8 cellular contexts compared by ENCODE assay signal in the genomic region with DNA sequence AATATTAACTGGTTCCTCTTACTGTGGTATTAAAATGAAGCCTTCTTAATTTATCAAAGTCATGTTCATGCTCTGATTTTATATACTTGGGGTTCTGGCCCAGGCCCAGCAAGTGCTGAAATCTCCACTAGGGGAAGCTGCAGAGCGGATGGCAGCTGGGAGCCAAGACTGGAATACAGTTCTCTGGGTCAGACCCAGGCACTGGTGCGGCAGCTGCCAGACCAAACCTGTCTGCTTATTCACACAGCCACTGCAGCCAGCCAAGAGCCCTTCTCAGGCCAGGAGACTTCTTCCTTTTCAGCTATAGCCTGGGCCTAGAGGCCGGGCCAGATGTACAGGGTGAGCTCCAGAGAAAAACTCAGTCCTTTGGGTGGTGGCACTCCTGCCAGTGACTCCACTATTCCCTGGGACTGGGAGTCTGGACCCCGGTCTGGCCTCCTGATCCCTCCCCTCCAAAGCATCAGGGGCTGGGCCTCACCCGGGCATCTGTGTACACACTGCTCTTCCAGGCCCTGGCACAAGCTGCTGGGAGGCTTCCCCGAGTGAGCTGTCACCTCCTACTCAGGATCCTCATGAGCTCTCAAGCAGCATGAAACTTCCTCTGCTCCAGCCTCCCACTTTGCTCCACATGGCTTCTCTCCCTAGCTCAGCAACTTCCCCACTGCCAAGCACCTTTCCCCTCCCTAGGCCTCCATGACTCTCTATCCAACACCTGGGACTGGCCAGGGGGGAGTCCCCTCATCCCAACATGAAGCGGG. TPM values are rescaled to one million over a fixed set of nuclear protein-coding genes. Genes with fewer than 3 reads are reported as not detected.
DNase-seq lines count a peak whose midpoint lies in the region; ATAC-seq and TF ChIP-seq lines count a peak whose summit lies in the region.

No MANE protein-coding gene starts in this region.

- no peaks in the 10 kb centered on the region for H3K27me3 Mint-ChIP-seq in progenitor cell of endocrine pancreas

- no peak overlapping the region for H3K4me3 ChIP-seq in gastroesophageal sphincter

- no peaks in the 10 kb centered on the region for H3K9me3 Mint-ChIP-seq in progenitor cell of endocrine pancreas (ENCODE audit: low read depth)

- no peak for TF ChIP-seq POLR2A in gastroesophageal sphincter (IDR thresholded peaks at IDR 0.05)

- no peak for TF ChIP-seq EP300 in gastroesophageal sphincter (IDR thresholded peaks at IDR 0.05)

- H3K27ac ChIP-seq in gastroesophageal sphincter = peak overlapping the region in 3 of 4 donors; percentile 66 to 76 (median 68)

- H3K4me1 Mint-ChIP-seq in progenitor cell of endocrine pancreas (ENCODE audit: low read depth) = no peaks in the 10 kb centered on the region

- WGBS in gastroesophageal sphincter (ENCODE audit: low coverage in 1 of 2), 2 donors = 20 to 100% methylated on average over 1 to 2 of the region's 7 CpGs

- ATAC-seq in gastroesophageal sphincter (peak; percentile 71), GM19395 (IDR thresholded peaks at IDR 0.05; ENCODE audit: unreplicated experiment) (no peak), GM21576 (IDR thresholded peaks at IDR 0.05; ENCODE audit: unreplicated experiment) (no peak)

- H3K36me3 ChIP-seq in gastroesophageal sphincter = peaks cover 0 to 30% of the 10 kb centered on the region in 2 donors

- H3K4me1 ChIP-seq in gastroesophageal sphincter = peaks cover 0 to 76% (median 50%) of the 10 kb centered on the region in 3 donors

- no peaks in the 10 kb centered on the region for H3K9me3 ChIP-seq in gastroesophageal sphincter

- H3K4me3 Mint-ChIP-seq in progenitor cell of endocrine pancreas (ENCODE audit: low read depth) = no peak overlapping the region

- H3K27me3 ChIP-seq in gastroesophageal sphincter = no peaks in the 10 kb centered on the region

- peaks cover 2% of the 10 kb centered on the region for H3K36me3 Mint-ChIP-seq in progenitor cell of endocrine pancreas (ENCODE audit: insufficient read depth)

- TF ChIP-seq CTCF in gastroesophageal sphincter (IDR thresholded peaks at IDR 0.05) (peak in 3 of 4 experiments; percentile 69 to 83 (median 71)), progenitor cell of endocrine pancreas (IDR thresholded peaks at IDR 0.05; ENCODE audit: unreplicated experiment) (peak; percentile 34)

- DNase-seq in EL (peak; percentile 20), RPMI8226 (peak; percentile 27), progenitor cell of endocrine pancreas (ENCODE audit: low spot score, unreplicated experiment) (no peak), NK-92 (lab: John Stamatoyannopoulos, UW; ENCODE audit: unreplicated experiment) (no peak), 8988T (no peak)

- no peak overlapping the region for H3K27ac Mint-ChIP-seq in progenitor cell of endocrine pancreas

RNA-seq across cellular contexts. Expression of a gene that starts 24.4 kb away (rescaled TPM):
- total RNA-seq in gastroesophageal sphincter = 100 to 1,000 TPM in 2 of 4 donors, 10 to 100 TPM in 2; 94.2 to 145 (median 110) TPM
- 65.3 and 67.5 TPM in 2 replicates for total RNA-seq in progenitor cell of endocrine pancreas

RNA-seq across cellular contexts. Expression of a gene that starts 25.6 kb away (rescaled TPM):
- total RNA-seq in gastroesophageal sphincter (1 to 10 TPM in 1 of 4 donors, under 1 TPM in 2, not detected in 1; 0.19 to 2.1 (median 0.27) TPM), progenitor cell of endocrine pancreas (38.7 and 44.5 TPM in 2 replicates)

RNA-seq across cellular contexts. Expression of a gene that starts 26.8 kb away (rescaled TPM):
- total RNA-seq in gastroesophageal sphincter (not detected), progenitor cell of endocrine pancreas (not detected in 2 replicates)

RNA-seq across cellular contexts. Expression of a gene that starts 40.3 kb away (rescaled TPM):
- total RNA-seq in gastroesophageal sphincter = 10 to 100 TPM in 3 of 4 donors, 1 to 10 TPM in 1; 7.5 to 26.7 (median 17.3) TPM
- 16.5 and 17.0 TPM in 2 replicates for total RNA-seq in progenitor cell of endocrine pancreas

Comparison
In these comparisons a context has a peak if more than half of its experiments do, and no peak if none do; other contexts are left out.
1. DNase-seq: peak in EL (single experiment) and RPMI8226 (single experiment); none in progenitor cell of endocrine pancreas (single experiment), NK-92 (single experiment) and 8988T (single experiment).
2. RNA of a gene that starts 25.6 kb away (total RNA-seq): 38.7 to 44.5 TPM in progenitor cell of endocrine pancreas; 0.19 to 2.1 TPM in gastroesophageal sphincter; every median in the first group is over 10 times any median in the second.